38 cellular contexts compared by ENCODE assay signal in genomic region chr7:55285665-55286064, GRCh38.
"Had no signal": no experiment of that assay in that cellular context is flagged by ENCODE, and none has a peak within 500 bp of the region (broad histone marks: within the 10 kb centered on the region; RNA-seq: fewer than 3 reads in every experiment).

No MANE protein-coding gene starts in this region.

- H3K4me3 ChIP-seq: adrenal gland, ascending aorta, body of pancreas, breast epithelium, cardiac muscle cell had no signal

- H3K27ac ChIP-seq: adrenal gland, ascending aorta, body of pancreas, brain microvascular endothelial cell, breast epithelium, cardiac muscle cell had no signal

- H3K4me3 Mint-ChIP-seq: activated naive CD4-positive, alpha-beta T cell treated with anti-CD3 and anti-CD28 coated beads for 36 hours; activated naive CD4-positive, alpha-beta T cell treated with anti-CD3 and anti-CD28 coated beads, Interleukin-2, amount 10 ng/mL, durations not matched to agents 7 days and 5 days; activated naive CD4-positive, alpha-beta T cell treated with anti-CD3 and anti-CD28 coated beads, Interleukin-2, amount 50 U/mL, for 24 hours; activated naive CD8-positive, alpha-beta T cell; activated naive CD8-positive, alpha-beta T cell treated with anti-CD3 and anti-CD28 coated beads for 36 hours; activated naive CD8-positive, alpha-beta T cell treated with anti-CD3 and anti-CD28 coated beads, Interleukin-2, amount 10 ng/mL, durations not matched to agents 7 days and 5 days; activated naive CD8-positive, alpha-beta T cell treated with anti-CD3 and anti-CD28 coated beads, Interleukin-2, amount 50 U/mL, for 24 hours; activated T-cell treated with anti-CD3 and anti-CD28 coated beads, Interleukin-2, amount 50 U/mL, for 24 hours; activated T-cell treated with anti-CD3 and anti-CD28 coated beads, Interleukin-2, amount 50 U/mL, for 4 hours; activated T-cell treated with anti-CD3 and anti-CD28 coated beads, Interleukin-2, amount 50 U/mL, for 72 hours; activated T-helper 1 cell treated with anti-CD3 and anti-CD28 coated beads, Interleukin-12 subunit alpha, Interleukin-12 subunit beta, Interleukin-2, Interleukin-4 antibody, amounts not matched to agents 30 ng/mL and 10 ng/mL and 1 ng/mL, durations not matched to agents 14 hours and 24 hours and 36 hours; activated T-helper 17 cell treated with anti-CD3 and anti-CD28 coated beads, Interleukin-2, amount 50 U/mL, for 72 hours; brain; central memory CD8-positive, alpha-beta T cell had no signal

- H3K4me1 Mint-ChIP-seq: activated naive CD4-positive, alpha-beta T cell treated with anti-CD3 and anti-CD28 coated beads, Interleukin-2, amount 10 ng/mL, durations not matched to agents 7 days and 5 days; activated naive CD4-positive, alpha-beta T cell treated with anti-CD3 and anti-CD28 coated beads, Interleukin-2, amount 50 U/mL, for 24 hours; activated naive CD8-positive, alpha-beta T cell treated with anti-CD3 and anti-CD28 coated beads for 36 hours; activated naive CD8-positive, alpha-beta T cell treated with anti-CD3 and anti-CD28 coated beads, Interleukin-2, amount 10 ng/mL, durations not matched to agents 7 days and 5 days; activated naive CD8-positive, alpha-beta T cell treated with anti-CD3 and anti-CD28 coated beads, Interleukin-2, amount 50 U/mL, for 24 hours; activated T-helper 17 cell treated with anti-CD3 and anti-CD28 coated beads, Interleukin-2, amount 50 U/mL, for 72 hours; brain; central memory CD8-positive, alpha-beta T cell had no signal

- H3K36me3 Mint-ChIP-seq: activated naive CD4-positive, alpha-beta T cell treated with anti-CD3 and anti-CD28 coated beads, Interleukin-2, amount 10 ng/mL, durations not matched to agents 7 days and 5 days; activated naive CD4-positive, alpha-beta T cell treated with anti-CD3 and anti-CD28 coated beads, Interleukin-2, amount 50 U/mL, for 24 hours; activated naive CD4-positive, alpha-beta T cell treated with anti-CD3 and anti-CD28 coated beads, Interleukin-2, amount 50 U/mL, for 72 hours; activated naive CD8-positive, alpha-beta T cell; activated naive CD8-positive, alpha-beta T cell treated with anti-CD3 and anti-CD28 coated beads for 36 hours; activated naive CD8-positive, alpha-beta T cell treated with anti-CD3 and anti-CD28 coated beads, Interleukin-2, amount 10 ng/mL, durations not matched to agents 7 days and 5 days; brain had no signal

- H3K27ac Mint-ChIP-seq: activated naive CD4-positive, alpha-beta T cell treated with anti-CD3 and anti-CD28 coated beads for 36 hours; activated naive CD4-positive, alpha-beta T cell treated with anti-CD3 and anti-CD28 coated beads, Interleukin-2, amount 10 ng/mL, durations not matched to agents 7 days and 5 days; activated naive CD4-positive, alpha-beta T cell treated with anti-CD3 and anti-CD28 coated beads, Interleukin-2, amount 50 U/mL, for 24 hours; activated naive CD8-positive, alpha-beta T cell; activated naive CD8-positive, alpha-beta T cell treated with anti-CD3 and anti-CD28 coated beads for 36 hours; activated naive CD8-positive, alpha-beta T cell treated with anti-CD3 and anti-CD28 coated beads, Interleukin-2, amount 10 ng/mL, durations not matched to agents 7 days and 5 days; activated naive CD8-positive, alpha-beta T cell treated with anti-CD3 and anti-CD28 coated beads, Interleukin-2, amount 50 U/mL, for 24 hours; activated T-cell treated with anti-CD3 and anti-CD28 coated beads, Interleukin-2, amount 50 U/mL, for 24 hours; activated T-cell treated with anti-CD3 and anti-CD28 coated beads, Interleukin-2, amount 50 U/mL, for 72 hours; activated T-helper 1 cell treated with anti-CD3 and anti-CD28 coated beads, Interleukin-12 subunit alpha, Interleukin-12 subunit beta, Interleukin-2, Interleukin-4 antibody, amounts not matched to agents 30 ng/mL and 10 ng/mL and 1 ng/mL, durations not matched to agents 14 hours and 24 hours and 36 hours; activated T-helper 17 cell treated with anti-CD3 and anti-CD28 coated beads, Interleukin-2, amount 50 U/mL, for 72 hours; activated T-helper 2 cell treated with anti-CD3 and anti-CD28 coated beads, Interferon-gamma antibody, Interleukin-2, Interleukin-4, amounts not matched to agents 10 μg/mL and 5 μg/mL and 100 μg/mL, durations not matched to agents 14 hours and 24 hours and 36 hours; brain had no signal

- H3K9me3 Mint-ChIP-seq: activated naive CD4-positive, alpha-beta T cell treated with anti-CD3 and anti-CD28 coated beads for 36 hours; activated naive CD4-positive, alpha-beta T cell treated with anti-CD3 and anti-CD28 coated beads, Interleukin-2, amount 10 ng/mL, durations not matched to agents 7 days and 5 days; activated naive CD4-positive, alpha-beta T cell treated with anti-CD3 and anti-CD28 coated beads, Interleukin-2, amount 50 U/mL, for 24 hours; activated naive CD4-positive, alpha-beta T cell treated with anti-CD3 and anti-CD28 coated beads, Interleukin-2, amount 50 U/mL, for 72 hours; activated naive CD8-positive, alpha-beta T cell treated with anti-CD3 and anti-CD28 coated beads for 36 hours; activated naive CD8-positive, alpha-beta T cell treated with anti-CD3 and anti-CD28 coated beads, Interleukin-2, amount 10 ng/mL, durations not matched to agents 7 days and 5 days; activated naive CD8-positive, alpha-beta T cell treated with anti-CD3 and anti-CD28 coated beads, Interleukin-2, amount 50 U/mL, for 24 hours; activated T-cell treated with anti-CD3 and anti-CD28 coated beads, Interleukin-2, amount 50 U/mL, for 24 hours; activated T-cell treated with anti-CD3 and anti-CD28 coated beads, Interleukin-2, amount 50 U/mL, for 4 hours; activated T-cell treated with anti-CD3 and anti-CD28 coated beads, Interleukin-2, amount 50 U/mL, for 72 hours; activated T-helper 1 cell treated with anti-CD3 and anti-CD28 coated beads, Interleukin-12 subunit alpha, Interleukin-12 subunit beta, Interleukin-2, Interleukin-4 antibody, amounts not matched to agents 30 ng/mL and 10 ng/mL and 1 ng/mL, durations not matched to agents 14 hours and 24 hours and 36 hours; activated T-helper 17 cell treated with anti-CD3 and anti-CD28 coated beads, Interleukin-2, amount 50 U/mL, for 72 hours; activated T-helper 2 cell treated with anti-CD3 and anti-CD28 coated beads, Interferon-gamma antibody, Interleukin-2, Interleukin-4, amounts not matched to agents 10 μg/mL and 5 μg/mL and 100 μg/mL, durations not matched to agents 14 hours and 24 hours and 36 hours; brain; central memory CD8-positive, alpha-beta T cell had no signal

- H3K36me3 ChIP-seq: adrenal gland, ascending aorta, brain microvascular endothelial cell, breast epithelium, cardiac muscle cell had no signal

- H3K27me3 ChIP-seq: adrenal gland, ascending aorta, body of pancreas, breast epithelium, cardiac muscle cell had no signal

- DNase-seq: activated effector memory CD4-positive, alpha-beta T cell treated with anti-CD3 and anti-CD28 coated beads, Interleukin-2, amount 50 U/mL, for 16 hours; activated effector memory CD4-positive, alpha-beta T cell treated with Interleukin-2 at 50 U/mL for 16 hours; activated gamma-delta T cell; activated gamma-delta T cell treated with Interleukin-2 at 50 U/mL for 16 hours; activated naive CD4-positive, alpha-beta T cell; activated naive CD4-positive, alpha-beta T cell treated with anti-CD3 and anti-CD28 coated beads for 36 hours; activated naive CD4-positive, alpha-beta T cell treated with anti-CD3 and anti-CD28 coated beads, Interleukin-2, amount 10 ng/mL, durations not matched to agents 7 days and 5 days; activated naive CD4-positive, alpha-beta T cell treated with anti-CD3 and anti-CD28 coated beads, Interleukin-2, amount 50 U/mL, for 16 hours; activated naive CD4-positive, alpha-beta T cell treated with Interleukin-2 at 50 U/mL for 16 hours; activated naive CD8-positive, alpha-beta T cell treated with anti-CD3 and anti-CD28 coated beads for 36 hours; activated naive CD8-positive, alpha-beta T cell treated with anti-CD3 and anti-CD28 coated beads, Interleukin-2, amount 10 ng/mL, durations not matched to agents 7 days and 5 days; activated naive CD8-positive, alpha-beta T cell treated with anti-CD3 and anti-CD28 coated beads, Interleukin-2, amount 50 U/mL, for 24 hours; activated T-cell treated with anti-CD3 and anti-CD28 coated beads, Interleukin-2, amount 50 U/mL, for 24 hours; activated T-cell treated with anti-CD3 and anti-CD28 coated beads, Interleukin-2, amount 50 U/mL, for 4 hours; activated T-cell treated with anti-CD3 and anti-CD28 coated beads, Interleukin-2, amount 50 U/mL, for 48 hours; activated T-cell treated with anti-CD3 and anti-CD28 coated beads, Interleukin-2, amount 50 U/mL, for 72 hours; adrenal gland; amniotic stem cell; amygdala; anterior cingulate cortex; aorta; body of pancreas; brain microvascular endothelial cell; caudate nucleus; central memory CD4-positive, alpha-beta T cell; cerebellar nuclear complex had no signal

- H3K4me1 ChIP-seq: adrenal gland, ascending aorta, body of pancreas, breast epithelium had no signal

- H3K27me3 Mint-ChIP-seq: activated naive CD8-positive, alpha-beta T cell; activated T-helper 17 cell treated with anti-CD3 and anti-CD28 coated beads, Interleukin-2, amount 50 U/mL, for 72 hours; central memory CD8-positive, alpha-beta T cell had no signal

- FAIRE-seq: bronchial epithelial cell had no signal

- H3K9me3 ChIP-seq: adrenal gland, ascending aorta, body of pancreas, breast epithelium had no signal
